Comparison of ENCODE assay signal across 17 cellular contexts in genomic region chr4:26173619-26174018, GRCh38.
DNase-seq lines count a peak whose midpoint lies in the region; ATAC-seq and TF ChIP-seq lines count a peak whose summit lies in the region.
"Had no signal": no experiment of that assay in that cellular context is flagged by ENCODE, and none has a peak within 500 bp of the region (broad histone marks: within the 10 kb centered on the region; RNA-seq: fewer than 3 reads in every experiment).

No MANE protein-coding gene starts in this region.

- in situ Hi-C loops in astrocyte of the spinal cord (cut with HindIII; ENCODE audit: low sequenced_read_pairs): no loop called here

- DNase-seq in AG09319 (ENCODE audit: extremely low read depth, low read depth) (peak; percentile 41), H4 (ENCODE audit: low spot score) (peak; percentile 94), astrocyte of the spinal cord (ENCODE audit: low read depth, low spot score) (peak; percentile 62), mucosa of descending colon (peak in 1 of 3 donors; percentile 9), T-helper 9 cell (no peak), GDM1 (lab: John Stamatoyannopoulos, UW) (no peak), HK-2 (ENCODE audit: unreplicated experiment) (no peak)
- DNase-seq: activated naive CD4-positive, alpha-beta T cell; AML-193; effector CD8-positive, alpha-beta T cell; left ventricle myocardium superior; naive B cell; NCI-H1436; psoas muscle; SK-N-SH; stimulated activated CD4-positive, alpha-beta T cell treated with anti-CD3 and anti-CD28 coated beads, Interleukin-15, amount 100 ng/mL, for 24 hours had no signal

- TF ChIP-seq CTCF in AG09319 (IDR thresholded peaks at IDR 0.05; ENCODE audit: low read depth, low read length) (no peak), astrocyte of the spinal cord (IDR thresholded peaks at IDR 0.05; ENCODE audit: low read depth, low read length) (no peak), mucosa of descending colon (IDR thresholded peaks at IDR 0.05) (no peak)

- H3K9me3 ChIP-seq in mucosa of descending colon: no peaks in the 10 kb centered on the region
- H3K9me3 ChIP-seq: psoas muscle, SK-N-SH had no signal

- ATAC-seq in mucosa of descending colon (peak; percentile 65), GM18502 (IDR thresholded peaks at IDR 0.05; ENCODE audit: poor library complexity, unreplicated experiment) (no peak)
- ATAC-seq: left ventricle myocardium superior, psoas muscle had no signal

- H3K4me3 ChIP-seq in astrocyte of the spinal cord (ENCODE audit: low read depth, low read length) (no peak overlapping the region), mucosa of descending colon (no peak overlapping the region)
- H3K4me3 ChIP-seq: psoas muscle had no signal

- intact Hi-C loops in mucosa of descending colon (cut with DNase I, micrococcal nuclease): no loop called here

- peaks cover 10% of the 10 kb centered on the region for H3K4me1 ChIP-seq in mucosa of descending colon (ENCODE audit: low read depth)
- H3K4me1 ChIP-seq: psoas muscle had no signal

- H3K36me3 ChIP-seq in mucosa of descending colon (ENCODE audit: low read depth): no peaks in the 10 kb centered on the region

Comparison
In these comparisons a context has a peak if more than half of its experiments do, and no peak if none do; other contexts are left out.
1. DNase-seq: peak in AG09319 (single experiment), H4 (single experiment) and astrocyte of the spinal cord (single experiment); none in T-helper 9 cell (single experiment), GDM1 (single experiment) and HK-2 (single experiment).